17 cellular contexts compared by ENCODE assay signal in the genomic region with DNA sequence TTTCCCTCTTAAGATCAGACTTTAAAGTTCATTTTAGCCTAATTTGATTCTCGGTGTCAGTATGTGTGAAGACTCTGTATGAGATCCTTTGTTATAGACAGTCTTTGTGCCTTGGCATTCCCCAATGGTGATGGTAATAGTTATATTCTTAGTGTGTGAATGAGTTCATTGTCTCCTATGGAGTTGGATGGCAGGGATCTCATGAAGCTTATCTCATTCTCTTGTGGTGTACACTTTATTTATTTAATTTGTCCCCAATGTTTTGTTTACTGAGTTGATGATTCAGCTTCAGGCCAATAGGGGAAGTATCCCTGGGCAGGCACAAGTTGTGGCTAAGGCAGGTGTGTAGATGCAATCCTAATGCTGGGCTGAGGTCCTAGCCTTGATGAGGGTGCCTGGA.
"Had no signal": no experiment of that assay in that cellular context is flagged by ENCODE, and none has a peak within 500 bp of the region (broad histone marks: within the 10 kb centered on the region; RNA-seq: fewer than 3 reads in every experiment).

No MANE protein-coding gene starts in this region.

- H3K4me1 ChIP-seq: adrenal gland, esophagus muscularis mucosa, pancreas, stomach, vagina had no signal

- H3K27me3 ChIP-seq: adrenal gland, esophagus muscularis mucosa, pancreas, stomach, vagina had no signal

- ATAC-seq: activated T-helper 17 cell treated with anti-CD3 and anti-CD28 coated beads, Interleukin-2, amount 50 U/mL, for 72 hours; left cardiac atrium; pancreas had no signal

- H3K4me1 Mint-ChIP-seq: immature natural killer cell, naive B cell had no signal

- DNase-seq: activated CD4-positive, alpha-beta T cell treated with anti-CD3 and anti-CD28 coated beads, Interleukin-2, amount 50 U/mL, for 48 hours; activated CD4-positive, CD25-positive, alpha-beta regulatory T cell treated with anti-CD3 and anti-CD28 coated beads, Interleukin-2, amount 50 U/mL, for 72 hours; adrenal gland; effector CD4-positive, alpha-beta T cell; immature natural killer cell; left cardiac atrium; naive B cell; pancreas; stimulated activated CD4-positive, alpha-beta T cell treated with anti-CD3 and anti-CD28 coated beads, Interleukin-1b, Interleukin-23, amount 100 ng/mL, for 48 hours; stomach; T-helper 1 cell had no signal

- H3K36me3 ChIP-seq: adrenal gland, esophagus muscularis mucosa, pancreas, stomach, vagina had no signal

- H3K27me3 Mint-ChIP-seq: activated naive CD4-positive, alpha-beta T cell treated with anti-CD3 and anti-CD28 coated beads, Interleukin-2, amount 50 U/mL, for 24 hours; activated T-helper 17 cell treated with anti-CD3 and anti-CD28 coated beads, Interleukin-2, amount 50 U/mL, for 72 hours; naive B cell had no signal

- H3K27ac Mint-ChIP-seq: activated naive CD4-positive, alpha-beta T cell treated with anti-CD3 and anti-CD28 coated beads, Interleukin-2, amount 50 U/mL, for 24 hours; activated T-helper 17 cell treated with anti-CD3 and anti-CD28 coated beads, Interleukin-2, amount 50 U/mL, for 72 hours; immature natural killer cell; naive B cell had no signal

- H3K9me3 ChIP-seq: pancreas, vagina had no signal

- H3K27ac ChIP-seq: adrenal gland, coronary artery, esophagus muscularis mucosa, pancreas, stomach, vagina had no signal

- H3K36me3 Mint-ChIP-seq: activated naive CD4-positive, alpha-beta T cell treated with anti-CD3 and anti-CD28 coated beads, Interleukin-2, amount 50 U/mL, for 24 hours; immature natural killer cell; naive B cell had no signal

- H3K4me3 ChIP-seq: adrenal gland, coronary artery, esophagus muscularis mucosa, lung, pancreas, stomach, vagina had no signal

- H3K4me3 Mint-ChIP-seq: activated naive CD4-positive, alpha-beta T cell treated with anti-CD3 and anti-CD28 coated beads, Interleukin-2, amount 50 U/mL, for 24 hours; activated T-helper 17 cell treated with anti-CD3 and anti-CD28 coated beads, Interleukin-2, amount 50 U/mL, for 72 hours; immature natural killer cell; naive B cell had no signal
